Comparison of ENCODE assay signal across 20 cellular contexts in genomic region chr16:88846088-88846487, GRCh38. TPM values are rescaled to one million over a fixed set of nuclear protein-coding genes. Genes with fewer than 3 reads are reported as not detected.
"Had no signal": no experiment of that assay in that cellular context is flagged by ENCODE, and none has a peak within 500 bp of the region (broad histone marks: within the 10 kb centered on the region; RNA-seq: fewer than 3 reads in every experiment).

No MANE protein-coding gene starts in this region.

- H3K4me2 ChIP-seq: hepatocyte had no signal

- H3K4me1 ChIP-seq: left ventricle myocardium inferior, right atrium auricular region, suprapubic skin had no signal

- H2AFZ ChIP-seq: hepatocyte had no signal

- H3K79me2 ChIP-seq: hepatocyte had no signal

- H3K27ac ChIP-seq: hepatocyte, left ventricle myocardium inferior, right atrium auricular region, skin epidermis, suprapubic skin had no signal

- H3K9me3 ChIP-seq: left ventricle myocardium inferior, right atrium auricular region, suprapubic skin had no signal

- H3K27me3 ChIP-seq: hepatocyte, right atrium auricular region, suprapubic skin had no signal

- H3K4me3 ChIP-seq: hepatocyte, left ventricle myocardium inferior, right atrium auricular region, skin epidermis, suprapubic skin had no signal

- DNase-seq: activated CD4-positive, alpha-beta T cell treated with anti-CD3 and anti-CD28 coated beads, Interleukin-2, amount 10 ng/mL, durations not matched to agents 24 days and 14 days; activated CD4-positive, CD25-positive, alpha-beta regulatory T cell; activated CD8-positive, alpha-beta memory T cell treated with anti-CD3 and anti-CD28 coated beads for 24 hours; activated naive CD8-positive, alpha-beta T cell treated with anti-CD3 and anti-CD28 coated beads, Interleukin-2, amount 10 ng/mL, durations not matched to agents 7 days and 5 days; aorta; endodermal cell; left ventricle myocardium inferior; mesendoderm; nucleus accumbens; stimulated activated CD4-positive, alpha-beta T cell treated with anti-CD3 and anti-CD28 coated beads, Interleukin-4, amount 100 ng/mL, for 24 hours; stimulated activated naive CD4-positive, alpha-beta T cell had no signal

RNA-seq across cellular contexts. Expression of gene PABPN1L, which starts 20.4 kb away (rescaled TPM):
- total RNA-seq: activated CD4-positive, alpha-beta T cell treated with anti-CD3 and anti-CD28 coated beads, Interleukin-2, amount 10 ng/mL, durations not matched to agents 24 days and 14 days; activated naive CD8-positive, alpha-beta T cell treated with anti-CD3 and anti-CD28 coated beads, Interleukin-2, amount 10 ng/mL, durations not matched to agents 7 days and 5 days; aorta; chondrocyte; dermis microvascular lymphatic vessel endothelial cell; endodermal cell; epithelial cell of proximal tubule; glomerular endothelial cell; hepatocyte; left ventricle myocardium inferior; right atrium auricular region; suprapubic skin had no signal
- polyA plus RNA-seq: aorta, hepatocyte, keratinocyte had no signal
